18 cellular contexts compared by ENCODE assay signal in the genomic region with DNA sequence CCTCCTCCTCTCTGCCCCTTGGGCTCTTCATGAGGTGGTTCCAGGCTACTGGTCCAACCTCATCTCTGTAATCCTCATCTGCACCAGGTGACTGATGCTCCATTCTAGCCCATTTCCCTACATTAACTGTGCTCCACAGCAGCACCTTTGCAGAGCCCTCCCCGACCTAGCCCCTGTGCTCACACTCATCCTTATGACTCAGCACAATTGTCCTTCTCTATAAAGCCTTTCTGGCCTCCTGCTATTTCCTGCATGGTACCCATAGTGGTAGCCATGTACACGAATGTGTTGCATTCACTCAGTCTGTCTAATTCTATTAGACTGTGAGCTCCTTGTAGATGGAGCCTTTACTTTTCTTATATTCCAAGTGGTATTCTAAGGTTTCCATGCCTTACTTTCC.
DNase-seq lines count a peak whose midpoint lies in the region; TF ChIP-seq lines count a peak whose summit lies in the region.
"Had no signal": no experiment of that assay in that cellular context is flagged by ENCODE, and none has a peak within 500 bp of the region (broad histone marks: within the 10 kb centered on the region; RNA-seq: fewer than 3 reads in every experiment).

No MANE protein-coding gene starts in this region.

- H4K20me1 ChIP-seq in Karpas-422 (ENCODE audit: insufficient read depth, low read depth, low read length): no peaks in the 10 kb centered on the region
- H4K20me1 ChIP-seq: BLaER1 treated with 17β-estradiol and CSF1 and Interleukin-3, amounts not matched to agents 10 nM and 100 nM had no signal

- H3K4me2 ChIP-seq in Karpas-422 (ENCODE audit: low read depth, low read length, poor library complexity, severe bottlenecking): no peak overlapping the region
- H3K4me2 ChIP-seq: KMS-11 had no signal

- H3K4me3 ChIP-seq in Karpas-422 (ENCODE audit: low read length) (no peak overlapping the region), adrenal gland (no peak overlapping the region), tibial nerve (no peak overlapping the region)
- H3K4me3 ChIP-seq: BLaER1 treated with 17β-estradiol and CSF1 and Interleukin-3, amounts not matched to agents 10 nM and 100 nM; GM23248 had no signal

- H3K9me3 ChIP-seq in Karpas-422 (ENCODE audit: low read length) (no peaks in the 10 kb centered on the region), adrenal gland (replicated peaks in 1 of 3) (no peaks in the 10 kb centered on the region), tibial nerve (no peaks in the 10 kb centered on the region)

- no peaks in the 10 kb centered on the region for H3K27me3 ChIP-seq in Karpas-422 (ENCODE audit: low read length)
- H3K27me3 ChIP-seq in adrenal gland: no peaks in the 10 kb centered on the region
- no peaks in the 10 kb centered on the region for H3K27me3 ChIP-seq in tibial nerve
- H3K27me3 ChIP-seq: BLaER1 treated with 17β-estradiol and CSF1 and Interleukin-3, amounts not matched to agents 10 nM and 100 nM had no signal

- H3K9me3 Mint-ChIP-seq in dendritic cell treated with granulocyte-macrophage colony-stimulating factor and Interleukin-4, amounts not matched to agents 40 ng/mL and 50 ng/mL, for 4 days: no peaks in the 10 kb centered on the region
- H3K9me3 Mint-ChIP-seq: CD4-positive, alpha-beta T cell; IgD-negative memory B cell had no signal

- H3K9me2 ChIP-seq in Karpas-422 (replicated peaks; ENCODE audit: insufficient read depth, low read length): no peaks in the 10 kb centered on the region

- H3K9ac ChIP-seq in Karpas-422 (ENCODE audit: low read length): no peak overlapping the region
- H3K9ac ChIP-seq: BLaER1 treated with 17β-estradiol and CSF1 and Interleukin-3, amounts not matched to agents 10 nM and 100 nM; GM23248; KMS-11 had no signal

- H2AFZ ChIP-seq in Karpas-422 (ENCODE audit: low read length): no peak overlapping the region
- H2AFZ ChIP-seq: GM23248 had no signal

- peaks cover 39% of the 10 kb centered on the region for H3K36me3 Mint-ChIP-seq in dendritic cell treated with granulocyte-macrophage colony-stimulating factor and Interleukin-4, amounts not matched to agents 40 ng/mL and 50 ng/mL, for 4 days (ENCODE audit: low read depth)

- H3K4me1 ChIP-seq in Karpas-422 (ENCODE audit: low read length) (no peaks in the 10 kb centered on the region), adrenal gland (replicated peaks in 1 of 2) (peaks cover 0 to 2% of the 10 kb centered on the region in 2 donors), tibial nerve (no peaks in the 10 kb centered on the region)

- intact Hi-C loops in dendritic cell treated with granulocyte-macrophage colony-stimulating factor and Interleukin-4, amounts not matched to agents 40 ng/mL and 50 ng/mL, for 4 days (cut with micrococcal nuclease): no loop called here
- intact Hi-C loops in adrenal gland (cut with DNase I): no loop called here

- H3K27ac ChIP-seq in Karpas-422 (ENCODE audit: low read length) (no peak overlapping the region), adrenal gland (no peak overlapping the region), tibial nerve (no peak overlapping the region)
- H3K27ac ChIP-seq: 22Rv1; BLaER1 treated with 17β-estradiol and CSF1 and Interleukin-3, amounts not matched to agents 10 nM and 100 nM; GM23248; HL-60; KMS-11 had no signal

- TF ChIP-seq POLR2A in adrenal gland (IDR thresholded peaks at IDR 0.05): no peak
- no peak for TF ChIP-seq POLR2A in tibial nerve (IDR thresholded peaks at IDR 0.05)

- H3K27ac Mint-ChIP-seq in dendritic cell treated with granulocyte-macrophage colony-stimulating factor and Interleukin-4, amounts not matched to agents 40 ng/mL and 50 ng/mL, for 4 days: peak overlapping the region; percentile 1
- H3K27ac Mint-ChIP-seq: CD4-positive, alpha-beta T cell; IgD-negative memory B cell had no signal

- no peak for TF ChIP-seq CTCF in adrenal gland (IDR thresholded peaks at IDR 0.05)
- no peak for TF ChIP-seq CTCF in tibial nerve (IDR thresholded peaks at IDR 0.05)
- no peak for TF ChIP-seq CTCF in GM20000 (IDR thresholded peaks at IDR 0.05; ENCODE audit: extremely low read depth, missing control alignments)

- H3K4me3 Mint-ChIP-seq in dendritic cell treated with granulocyte-macrophage colony-stimulating factor and Interleukin-4, amounts not matched to agents 40 ng/mL and 50 ng/mL, for 4 days: no peak overlapping the region
- H3K4me3 Mint-ChIP-seq: CD4-positive, alpha-beta T cell; IgD-negative memory B cell had no signal

- no peaks in the 10 kb centered on the region for H3K79me2 ChIP-seq in Karpas-422 (ENCODE audit: low read length)

- no peak for TF ChIP-seq EP300 in tibial nerve (IDR thresholded peaks at IDR 0.05)

- peaks cover 50% of the 10 kb centered on the region for H3K4me1 Mint-ChIP-seq in dendritic cell treated with granulocyte-macrophage colony-stimulating factor and Interleukin-4, amounts not matched to agents 40 ng/mL and 50 ng/mL, for 4 days (ENCODE audit: low read depth)
- H3K4me1 Mint-ChIP-seq: IgD-negative memory B cell had no signal

- peak; percentile 39 for DNase-seq in DMS53 (lab: John Stamatoyannopoulos, UW)
- no peak for DNase-seq in DMS53 treated with DMSO at 0.1 percent for 48 hours (lab: John Stamatoyannopoulos, UW; ENCODE audit: unreplicated experiment)
- peak; percentile 26 for DNase-seq in Karpas-422
- DNase-seq in adrenal gland: no peak
- no peak for DNase-seq in tibial nerve (ENCODE audit: low spot score in 2 of 2)
- DNase-seq in GM20000 (ENCODE audit: low spot score): no peak
- no peak for DNase-seq in RKO (ENCODE audit: low spot score)
- DNase-seq: CD4-positive, alpha-beta T cell; DMS153; GF-D8; GM23248; H7 had no signal

- H3K36me3 ChIP-seq in Karpas-422 (ENCODE audit: insufficient read depth, low read length): no peaks in the 10 kb centered on the region
- H3K36me3 ChIP-seq in adrenal gland (replicated peaks in 1 of 2): no peaks in the 10 kb centered on the region
- peaks cover 0 to 17% (median 0%) of the 10 kb centered on the region in 3 donors for H3K36me3 ChIP-seq in tibial nerve

- WGBS in adrenal gland, 4 donors: 91 to 98% (median 94%) methylated on average over 2 of the region's 2 CpGs
- 87% methylated on average over 2 of the region's 2 CpGs for WGBS in tibial nerve, 2 donors

- no peaks in the 10 kb centered on the region for H3K27me3 Mint-ChIP-seq in dendritic cell treated with granulocyte-macrophage colony-stimulating factor and Interleukin-4, amounts not matched to agents 40 ng/mL and 50 ng/mL, for 4 days
- H3K27me3 Mint-ChIP-seq: CD4-positive, alpha-beta T cell; IgD-negative memory B cell had no signal

Comparison
In these comparisons a context has a peak if more than half of its experiments do, and no peak if none do; other contexts are left out.
1. DNase-seq: peak in DMS53 (single experiment) and Karpas-422 (single experiment); none in DMS53 treated with DMSO at 0.1 percent for 48 hours (single experiment), adrenal gland (0 of 7), tibial nerve (0 of 2), GM20000 (single experiment) and RKO (single experiment).